In genomic region chr5:150356575-150357284, GRCh38 we compare ENCODE assay signal across 1 cellular context.
TF ChIP-seq lines count a peak whose summit lies in the region.

No MANE protein-coding gene starts in this region.

TF ChIP-seq in HepG2, 621 proteins besides CTCF, POLR2A, EP300 and RAD21 (continues in another document):
- TF ChIP-seq ZNF7 (CRISPR knock-in tag; IDR thresholded peaks at IDR 0.05) = no peak
- peak; percentile 3 for TF ChIP-seq ASH2L (IDR thresholded peaks at IDR 0.05; ENCODE audit: insufficient read length, low read depth, low read length)
- no peak for TF ChIP-seq MEF2D (CRISPR knock-in tag; IDR thresholded peaks at IDR 0.05)
- no peak for TF ChIP-seq PAX8 (CRISPR knock-in tag; IDR thresholded peaks at IDR 0.05; ENCODE audit: borderline replicate concordance)
- TF ChIP-seq TOPORS (CRISPR knock-in tag; IDR thresholded peaks at IDR 0.05) = no peak
- no peak for TF ChIP-seq MBNL3 (CRISPR knock-in tag; conservative IDR thresholded peaks at IDR 0.05)
- no peak for TF ChIP-seq ZBTB34 (CRISPR knock-in tag; IDR thresholded peaks at IDR 0.05)
- no peak for TF ChIP-seq ZKSCAN8 (CRISPR knock-in tag; IDR thresholded peaks at IDR 0.05; ENCODE audit: borderline replicate concordance)
- no peak for TF ChIP-seq ZNF274 (CRISPR knock-in tag; IDR thresholded peaks at IDR 0.05)
- TF ChIP-seq ZNF431 (CRISPR knock-in tag; IDR thresholded peaks at IDR 0.05; ENCODE audit: borderline replicate concordance, low read depth) = no peak
- TF ChIP-seq MLLT10 (CRISPR knock-in tag; IDR thresholded peaks at IDR 0.05) = no peak
- TF ChIP-seq HNF4G (IDR thresholded peaks at IDR 0.05; ENCODE audit: borderline replicate concordance, low read depth, low read length) = peak; percentile 68; the same call in 1 of the 2 replicates
- no peak for TF ChIP-seq HNF4G (CRISPR knock-in tag; IDR thresholded peaks at IDR 0.05; ENCODE audit: borderline replicate concordance, low read depth)
- TF ChIP-seq ZNF225 (CRISPR knock-in tag; IDR thresholded peaks at IDR 0.05) = no peak
- no peak for TF ChIP-seq TERF1 (CRISPR knock-in tag; IDR thresholded peaks at IDR 0.05)
- TF ChIP-seq ZNF512B (CRISPR knock-in tag; IDR thresholded peaks at IDR 0.05; ENCODE audit: borderline replicate concordance) = no peak
- peak; percentile 54 for TF ChIP-seq HNF4A (CRISPR knock-in tag; IDR thresholded peaks at IDR 0.05)
- TF ChIP-seq ZNF772 (CRISPR knock-in tag; IDR thresholded peaks at IDR 0.05) = 0 out of 2 replicates have a peak, but pooled peaks have one; percentile 23
- TF ChIP-seq ZNF780A (CRISPR knock-in tag; IDR thresholded peaks at IDR 0.05) = no peak
- no peak for TF ChIP-seq FIP1L1 (IDR thresholded peaks at IDR 0.05; ENCODE audit: borderline replicate concordance, insufficient read depth, low read depth, low read length)
- no peak for TF ChIP-seq ZNF430 (CRISPR knock-in tag; IDR thresholded peaks at IDR 0.05)
- TF ChIP-seq FOXP1 (IDR thresholded peaks at IDR 0.05) = no peak
- TF ChIP-seq FOXP1 (CRISPR knock-in tag; IDR thresholded peaks at IDR 0.05) = no peak
- 0 out of 2 replicates have a peak, but pooled peaks have one; percentile 23 for TF ChIP-seq GTF3A (CRISPR knock-in tag; conservative IDR thresholded peaks at IDR 0.05)
- TF ChIP-seq ZNF547 (CRISPR knock-in tag; IDR thresholded peaks at IDR 0.05) = no peak
- no peak for TF ChIP-seq ZNF839 (CRISPR knock-in tag; IDR thresholded peaks at IDR 0.05; ENCODE audit: borderline replicate concordance)
- no peak for TF ChIP-seq SMYD3 (CRISPR knock-in tag; IDR thresholded peaks at IDR 0.05)
- no peak for TF ChIP-seq ZSCAN29 (CRISPR knock-in tag; conservative IDR thresholded peaks at IDR 0.05)
- no peak for TF ChIP-seq ZFP36L2 (CRISPR knock-in tag; IDR thresholded peaks at IDR 0.05)
- peak; percentile 22; the same call in 1 of the 2 replicates for TF ChIP-seq NCOR1 (IDR thresholded peaks at IDR 0.05; ENCODE audit: borderline replicate concordance, low read length)
- TF ChIP-seq AHR (CRISPR knock-in tag; IDR thresholded peaks at IDR 0.05) = no peak
- TF ChIP-seq PRDM4 (CRISPR knock-in tag; IDR thresholded peaks at IDR 0.05; ENCODE audit: borderline replicate concordance) = no peak
- no peak for TF ChIP-seq ZNF710 (CRISPR knock-in tag; IDR thresholded peaks at IDR 0.05; ENCODE audit: borderline replicate concordance)
- no peak for TF ChIP-seq TMF1 (CRISPR knock-in tag; IDR thresholded peaks at IDR 0.05; ENCODE audit: low read depth)
- no peak for TF ChIP-seq ZSCAN22 (CRISPR knock-in tag; IDR thresholded peaks at IDR 0.05)
- TF ChIP-seq SOX5 (CRISPR knock-in tag; IDR thresholded peaks at IDR 0.05; ENCODE audit: borderline replicate concordance) = no peak
- no peak for TF ChIP-seq PBX3 (CRISPR knock-in tag; IDR thresholded peaks at IDR 0.05; ENCODE audit: borderline replicate concordance)
- no peak for TF ChIP-seq NR0B2 (CRISPR knock-in tag; IDR thresholded peaks at IDR 0.05)
- no peak for TF ChIP-seq ZNF337 (CRISPR knock-in tag; IDR thresholded peaks at IDR 0.05; ENCODE audit: borderline replicate concordance, low read depth)
- TF ChIP-seq XRCC5 (optimal IDR thresholded peaks at IDR 0.05; ENCODE audit: low read length) = no peak
- no peak for TF ChIP-seq ZNF10 (CRISPR knock-in tag; IDR thresholded peaks at IDR 0.05; ENCODE audit: borderline replicate concordance, low read depth)
- no peak for TF ChIP-seq ZNF598 (CRISPR knock-in tag; IDR thresholded peaks at IDR 0.05; ENCODE audit: borderline replicate concordance)
- TF ChIP-seq ZNF382 (CRISPR knock-in tag; IDR thresholded peaks at IDR 0.05; ENCODE audit: borderline replicate concordance) = no peak
- TF ChIP-seq SMC3 (IDR thresholded peaks at IDR 0.05; ENCODE audit: low read length) = no peak
- peak; percentile 68; the same call in 1 of the 2 replicates for TF ChIP-seq ZNF34 (CRISPR knock-in tag; IDR thresholded peaks at IDR 0.05; ENCODE audit: borderline replicate concordance)
- TF ChIP-seq ZNF609 (CRISPR knock-in tag; IDR thresholded peaks at IDR 0.05; ENCODE audit: borderline replicate concordance) = no peak
- no peak for TF ChIP-seq ZNF607 (CRISPR knock-in tag; IDR thresholded peaks at IDR 0.05; ENCODE audit: borderline replicate concordance)
- no peak for TF ChIP-seq SRSF9 (IDR thresholded peaks at IDR 0.05; ENCODE audit: borderline replicate concordance, insufficient read depth, low read depth, low read length, poor library complexity, severe bottlenecking)
